In genomic region chr6:28335564-28336283, GRCh38 we compare ENCODE assay signal across 1 cellular context.
TF ChIP-seq lines count a peak whose summit lies in the region.

ZSCAN31 (minus strand) TSS chr6:28336148; CDS start chr6:28329683, 6,465 bp downstream.

TF ChIP-seq in HepG2, 621 proteins besides CTCF, POLR2A, EP300 and RAD21 (continued from another document and continues in another):
- TF ChIP-seq ZBTB25 (CRISPR knock-in tag; IDR thresholded peaks at IDR 0.05) (peak; percentile 87), ONECUT2 (CRISPR knock-in tag; IDR thresholded peaks at IDR 0.05) (0 out of 2 replicates have a peak, but pooled peaks have one; percentile 18), ESRRA (CRISPR knock-in tag; IDR thresholded peaks at IDR 0.05; ENCODE audit: low read depth) (peak; percentile 52; the same call in 1 of the 2 replicates), MTF2 (CRISPR knock-in tag; IDR thresholded peaks at IDR 0.05; ENCODE audit: borderline replicate concordance) (0 out of 2 replicates have a peak, but pooled peaks have one; percentile 17), ZNF746 (CRISPR knock-in tag; IDR thresholded peaks at IDR 0.05) (peak; percentile 38; the same call in 1 of the 2 replicates), RARG (CRISPR knock-in tag; IDR thresholded peaks at IDR 0.05; ENCODE audit: low read depth) (peak; percentile 75; the same call in 1 of the 2 replicates), KDM2A (CRISPR knock-in tag; IDR thresholded peaks at IDR 0.05; ENCODE audit: borderline replicate concordance, low read depth) (peak; percentile 70), ZBTB46 (CRISPR knock-in tag; IDR thresholded peaks at IDR 0.05; ENCODE audit: borderline replicate concordance) (peak; percentile 54; the same call in 1 of the 2 replicates), YEATS4 (CRISPR knock-in tag; IDR thresholded peaks at IDR 0.05; ENCODE audit: borderline replicate concordance) (peak; percentile 85), ERF (CRISPR knock-in tag; IDR thresholded peaks at IDR 0.05) (peak; percentile 70), ZNF674 (CRISPR knock-in tag; IDR thresholded peaks at IDR 0.05; ENCODE audit: low read depth) (no peak), CHD4 (IDR thresholded peaks at IDR 0.05; ENCODE audit: borderline replicate concordance, low read length) (peak; percentile 39; the same call in 1 of the 2 replicates), KDM4B (CRISPR knock-in tag; IDR thresholded peaks at IDR 0.05) (no peak; the same call in 1 of the 2 replicates), MAFK (conservative IDR thresholded peaks at IDR 0.05 in 1 of 2, IDR thresholded peaks at IDR 0.05 in 1 of 2; ENCODE audit: low read length in 2 of 2) (peak; percentile 22 to 48; a peak in 3 of 4 replicates), ZFX (CRISPR knock-in tag; IDR thresholded peaks at IDR 0.05; ENCODE audit: low read depth) (peak; percentile 75), ZNF335 (CRISPR knock-in tag; IDR thresholded peaks at IDR 0.05) (peak; percentile 78), ZNF263 (CRISPR knock-in tag; IDR thresholded peaks at IDR 0.05) (peak; percentile 63), CCDC6 (CRISPR knock-in tag; IDR thresholded peaks at IDR 0.05) (peak; percentile 89), KDM1A (CRISPR knock-in tag; IDR thresholded peaks at IDR 0.05) (no peak), THAP9 (CRISPR knock-in tag; IDR thresholded peaks at IDR 0.05; ENCODE audit: borderline replicate concordance) (peak; percentile 89; the same call in 1 of the 2 replicates), FOXO1 (CRISPR knock-in tag; IDR thresholded peaks at IDR 0.05) (peak; percentile 44; the same call in 1 of the 2 replicates), SOX6 (IDR thresholded peaks at IDR 0.05) (no peak), SOX6 (CRISPR knock-in tag; IDR thresholded peaks at IDR 0.05) (peak; percentile 87), PRDM10 (CRISPR knock-in tag; IDR thresholded peaks at IDR 0.05; ENCODE audit: low read depth) (peak; percentile 75; the same call in 1 of the 2 replicates), ZSCAN20 (CRISPR knock-in tag; IDR thresholded peaks at IDR 0.05; ENCODE audit: borderline replicate concordance) (0 out of 2 replicates have a peak, but pooled peaks have one; percentile 36), BRCA1 (CRISPR knock-in tag; IDR thresholded peaks at IDR 0.05) (peak; percentile 86), EZH2 (conservative IDR thresholded peaks at IDR 0.05; ENCODE audit: low read depth, low read length) (no peak), ZNF230 (CRISPR knock-in tag; IDR thresholded peaks at IDR 0.05) (peak; percentile 96), ZNF232 (CRISPR knock-in tag; IDR thresholded peaks at IDR 0.05; ENCODE audit: borderline replicate concordance) (no peak; the same call in 1 of the 2 replicates), HMGXB3 (CRISPR knock-in tag; IDR thresholded peaks at IDR 0.05; ENCODE audit: borderline replicate concordance) (peak; percentile 91; the same call in 1 of the 2 replicates), CBX5 (CRISPR knock-in tag; IDR thresholded peaks at IDR 0.05; ENCODE audit: borderline replicate concordance) (peak; percentile 32; the same call in 1 of the 2 replicates), TEF (CRISPR knock-in tag; IDR thresholded peaks at IDR 0.05) (peak; percentile 44; the same call in 1 of the 2 replicates), ZNF737 (CRISPR knock-in tag; IDR thresholded peaks at IDR 0.05; ENCODE audit: borderline replicate concordance) (no peak), IRF1 (CRISPR knock-in tag; IDR thresholded peaks at IDR 0.05; ENCODE audit: low read depth) (no peak), SNAPC5 (CRISPR knock-in tag; IDR thresholded peaks at IDR 0.05; ENCODE audit: borderline replicate concordance) (0 out of 2 replicates have a peak, but pooled peaks have one; percentile 4)
- TF ChIP-seq, protein P1, sequence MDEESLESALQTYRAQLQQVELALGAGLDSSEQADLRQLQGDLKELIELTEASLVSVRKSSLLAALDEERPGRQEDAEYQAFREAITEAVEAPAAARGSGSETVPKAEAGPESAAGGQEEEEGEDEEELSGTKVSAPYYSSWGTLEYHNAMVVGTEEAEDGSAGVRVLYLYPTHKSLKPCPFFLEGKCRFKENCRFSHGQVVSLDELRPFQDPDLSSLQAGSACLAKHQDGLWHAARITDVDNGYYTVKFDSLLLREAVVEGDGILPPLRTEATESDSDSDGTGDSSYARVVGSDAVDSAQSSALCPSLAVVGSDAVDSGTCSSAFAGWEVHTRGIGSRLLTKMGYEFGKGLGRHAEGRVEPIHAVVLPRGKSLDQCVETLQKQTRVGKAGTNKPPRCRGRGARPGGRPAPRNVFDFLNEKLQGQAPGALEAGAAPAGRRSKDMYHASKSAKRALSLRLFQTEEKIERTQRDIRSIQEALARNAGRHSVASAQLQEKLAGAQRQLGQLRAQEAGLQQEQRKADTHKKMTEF (CRISPR knock-in tag; IDR thresholded peaks at IDR 0.05): peak; percentile 96
- TF ChIP-seq, protein P2, sequence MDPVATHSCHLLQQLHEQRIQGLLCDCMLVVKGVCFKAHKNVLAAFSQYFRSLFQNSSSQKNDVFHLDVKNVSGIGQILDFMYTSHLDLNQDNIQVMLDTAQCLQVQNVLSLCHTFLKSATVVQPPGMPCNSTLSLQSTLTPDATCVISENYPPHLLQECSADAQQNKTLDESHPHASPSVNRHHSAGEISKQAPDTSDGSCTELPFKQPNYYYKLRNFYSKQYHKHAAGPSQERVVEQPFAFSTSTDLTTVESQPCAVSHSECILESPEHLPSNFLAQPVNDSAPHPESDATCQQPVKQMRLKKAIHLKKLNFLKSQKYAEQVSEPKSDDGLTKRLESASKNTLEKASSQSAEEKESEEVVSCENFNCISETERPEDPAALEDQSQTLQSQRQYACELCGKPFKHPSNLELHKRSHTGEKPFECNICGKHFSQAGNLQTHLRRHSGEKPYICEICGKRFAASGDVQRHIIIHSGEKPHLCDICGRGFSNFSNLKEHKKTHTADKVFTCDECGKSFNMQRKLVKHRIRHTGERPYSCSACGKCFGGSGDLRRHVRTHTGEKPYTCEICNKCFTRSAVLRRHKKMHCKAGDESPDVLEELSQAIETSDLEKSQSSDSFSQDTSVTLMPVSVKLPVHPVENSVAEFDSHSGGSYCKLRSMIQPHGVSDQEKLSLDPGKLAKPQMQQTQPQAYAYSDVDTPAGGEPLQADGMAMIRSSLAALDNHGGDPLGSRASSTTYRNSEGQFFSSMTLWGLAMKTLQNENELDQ (CRISPR knock-in tag; IDR thresholded peaks at IDR 0.05; ENCODE audit: borderline replicate concordance): no peak
